ENCODE assay signal across 8 cellular contexts in genomic region chr11:129278586-129279319, GRCh38.
DNase-seq lines count a peak whose midpoint lies in the region; ATAC-seq, FAIRE-seq and TF ChIP-seq lines count a peak whose summit lies in the region.

No MANE protein-coding gene starts in this region.

- FAIRE-seq in bronchial epithelial cell (lab: Jason Lieb, UNC) (no peak), D721Med (lab: Jason Lieb, UNC) (no peak)

- no peaks in the 10 kb centered on the region for H3K36me3 ChIP-seq in BE2C
- no peaks in the 10 kb centered on the region for H3K36me3 ChIP-seq in bronchial epithelial cell (ENCODE audit: control insufficient read depth, insufficient read depth, low read length)

- DNase-seq in BE2C: peak; percentile 18
- peak; percentile 63 for DNase-seq in NCI-H526 treated with DMSO at 0.1 percent for 48 hours (lab: John Stamatoyannopoulos, UW)
- no peak for DNase-seq in bronchial epithelial cell (ENCODE audit: low read depth)
- peak in 1 of 2 donors; percentile 35 for DNase-seq in left colon
- peak; percentile 32 for DNase-seq in stimulated activated naive CD8-positive, alpha-beta T cell treated with anti-CD3 and anti-CD28 coated beads, Interleukin-15, Interleukin-2, amounts not matched to agents 100 U/mL and 50 U/mL, for 24 hours
- DNase-seq in DMS153 (lab: John Stamatoyannopoulos, UW): no peak
- DNase-seq in D721Med (ENCODE audit: insufficient read length, low spot score): no peak

- peak; percentile 26 for ATAC-seq in GM21367 (IDR thresholded peaks at IDR 0.05; ENCODE audit: unreplicated experiment)
- ATAC-seq in left colon: peak; percentile 10
- ATAC-seq in stimulated activated naive CD8-positive, alpha-beta T cell treated with anti-CD3 and anti-CD28 coated beads, Interleukin-15, Interleukin-2, amounts not matched to agents 100 U/mL and 50 U/mL, for 24 hours: no peak

- H3K27me3 ChIP-seq in BE2C (peaks cover 34% of the 10 kb centered on the region), bronchial epithelial cell (ENCODE audit: control insufficient read depth, insufficient read depth, low read length) (no peaks in the 10 kb centered on the region)

- no peaks in the 10 kb centered on the region for H3K4me1 ChIP-seq in BE2C

- intact Hi-C loops in left colon (cut with DNase I, micrococcal nuclease): no loop called here

- TF ChIP-seq CTCF in BE2C (IDR thresholded peaks at IDR 0.05; ENCODE audit: low read depth, low read length) (no peak), bronchial epithelial cell (IDR thresholded peaks at IDR 0.05; ENCODE audit: insufficient read depth, low read length, severe bottlenecking) (peak; percentile 13), D721Med (IDR thresholded peaks at IDR 0.05; ENCODE audit: insufficient read depth, missing control alignments) (no peak)

- H3K4me3 ChIP-seq in BE2C (ENCODE audit: low read depth, low read length): peak overlapping the region; percentile 24; the same call in 1 of the 2 replicates
- peak overlapping the region; percentile 64 for H3K4me3 ChIP-seq in bronchial epithelial cell (ENCODE audit: low read depth, low read length)

- H3K9me3 ChIP-seq in BE2C: no peaks in the 10 kb centered on the region

Comparison
In these comparisons a context has a peak if more than half of its experiments do, and no peak if none do; other contexts are left out.
1. DNase-seq: peak in BE2C (single experiment), NCI-H526 treated with DMSO at 0.1 percent for 48 hours (single experiment) and stimulated activated naive CD8-positive, alpha-beta T cell treated with anti-CD3 and anti-CD28 coated beads, Interleukin-15, Interleukin-2, amounts not matched to agents 100 U/mL and 50 U/mL, for 24 hours (single experiment); none in bronchial epithelial cell (single experiment), DMS153 (single experiment) and D721Med (single experiment).